ENCODE assay signal across 1 cellular context in genomic region chr16:20803561-20804214, GRCh38.
TF ChIP-seq lines count a peak whose summit lies in the region.

No MANE protein-coding gene starts in this region.

TF ChIP-seq in HepG2, 621 proteins besides CTCF, POLR2A, EP300 and RAD21 (continues in another document):
- no peak for TF ChIP-seq MYPOP (CRISPR knock-in tag; IDR thresholded peaks at IDR 0.05)
- TF ChIP-seq CEBPG (CRISPR knock-in tag; IDR thresholded peaks at IDR 0.05): peak; percentile 93
- TF ChIP-seq ZHX1 (CRISPR knock-in tag; IDR thresholded peaks at IDR 0.05; ENCODE audit: low read depth): 0 out of 2 replicates have a peak, but pooled peaks have one; percentile 52
- TF ChIP-seq FOXP1 (IDR thresholded peaks at IDR 0.05): no peak
- peak; percentile 86; the same call in 1 of the 2 replicates for TF ChIP-seq FOXP1 (CRISPR knock-in tag; IDR thresholded peaks at IDR 0.05)
- TF ChIP-seq SOX6 (IDR thresholded peaks at IDR 0.05): no peak
- TF ChIP-seq SOX6 (CRISPR knock-in tag; IDR thresholded peaks at IDR 0.05): peak; percentile 91
- TF ChIP-seq SNRNP70 (IDR thresholded peaks at IDR 0.05; ENCODE audit: low read depth, low read length): no peak
- 0 out of 2 replicates have a peak, but pooled peaks have one; percentile 34 for TF ChIP-seq ZBTB43 (CRISPR knock-in tag; conservative IDR thresholded peaks at IDR 0.05)
- no peak for TF ChIP-seq SIN3B (IDR thresholded peaks at IDR 0.05; ENCODE audit: low read length)
- peak; percentile 47; the same call in 1 of the 2 replicates for TF ChIP-seq TSC22D2 (CRISPR knock-in tag; IDR thresholded peaks at IDR 0.05; ENCODE audit: borderline replicate concordance)
- TF ChIP-seq CSRNP2 (CRISPR knock-in tag; conservative IDR thresholded peaks at IDR 0.05; ENCODE audit: low read depth): no peak
- peak; percentile 46; the same call in 1 of the 2 replicates for TF ChIP-seq ZSCAN25 (CRISPR knock-in tag; IDR thresholded peaks at IDR 0.05)
- TF ChIP-seq ZNF788 (CRISPR knock-in tag; IDR thresholded peaks at IDR 0.05; ENCODE audit: borderline replicate concordance): peak; percentile 79; the same call in 1 of the 2 replicates
- no peak for TF ChIP-seq ZNF34 (CRISPR knock-in tag; IDR thresholded peaks at IDR 0.05; ENCODE audit: borderline replicate concordance)
- peak; percentile 62; the same call in 1 of the 2 replicates for TF ChIP-seq ZNF546 (CRISPR knock-in tag; conservative IDR thresholded peaks at IDR 0.05)
- TF ChIP-seq NFIC (IDR thresholded peaks at IDR 0.05; ENCODE audit: low read length): peak; percentile 78; the same call in 1 of the 2 replicates
- TF ChIP-seq TP53 (CRISPR knock-in tag; conservative IDR thresholded peaks at IDR 0.05): 0 out of 2 replicates have a peak, but pooled peaks have one; percentile 8
- peak; percentile 51; the same call in 1 of the 2 replicates for TF ChIP-seq FOXA3 (CRISPR knock-in tag; IDR thresholded peaks at IDR 0.05)
- no peak for TF ChIP-seq MAZ (IDR thresholded peaks at IDR 0.05; ENCODE audit: borderline replicate concordance, low read depth, low read length)
- TF ChIP-seq MAZ (CRISPR knock-in tag; IDR thresholded peaks at IDR 0.05; ENCODE audit: low read depth): peak; percentile 47; the same call in 1 of the 2 replicates
- TF ChIP-seq FOXO1 (CRISPR knock-in tag; IDR thresholded peaks at IDR 0.05): peak; percentile 57; the same call in 1 of the 2 replicates
- TF ChIP-seq ZNF792 (CRISPR knock-in tag; IDR thresholded peaks at IDR 0.05): 0 out of 2 replicates have a peak, but pooled peaks have one; percentile 65
- peak; percentile 37 for TF ChIP-seq GATAD2A (CRISPR knock-in tag; IDR thresholded peaks at IDR 0.05)
- TF ChIP-seq SNAPC2 (CRISPR knock-in tag; IDR thresholded peaks at IDR 0.05): peak; percentile 81; the same call in 1 of the 2 replicates
- TF ChIP-seq NFE2 (CRISPR knock-in tag; IDR thresholded peaks at IDR 0.05): no peak
- no peak for TF ChIP-seq MTA3 (CRISPR knock-in tag; IDR thresholded peaks at IDR 0.05)
- peak; percentile 84; the same call in 1 of the 2 replicates for TF ChIP-seq SNAPC5 (CRISPR knock-in tag; IDR thresholded peaks at IDR 0.05; ENCODE audit: borderline replicate concordance)
- peak; percentile 81; the same call in 1 of the 2 replicates for TF ChIP-seq ZNF414 (CRISPR knock-in tag; IDR thresholded peaks at IDR 0.05)
- no peak for TF ChIP-seq RFX3 (CRISPR knock-in tag; IDR thresholded peaks at IDR 0.05)
- peak; percentile 37; the same call in 1 of the 2 replicates for TF ChIP-seq ELF3 (CRISPR knock-in tag; IDR thresholded peaks at IDR 0.05)
- TF ChIP-seq ZBTB14 (CRISPR knock-in tag; IDR thresholded peaks at IDR 0.05): no peak
- TF ChIP-seq ZNF570 (CRISPR knock-in tag; IDR thresholded peaks at IDR 0.05; ENCODE audit: borderline replicate concordance): no peak
- 0 out of 2 replicates have a peak, but pooled peaks have one; percentile 37 for TF ChIP-seq ZNF232 (CRISPR knock-in tag; IDR thresholded peaks at IDR 0.05; ENCODE audit: borderline replicate concordance)
- TF ChIP-seq CSRNP1 (CRISPR knock-in tag; IDR thresholded peaks at IDR 0.05): peak; percentile 87
- 0 out of 2 replicates have a peak, but pooled peaks have one; percentile 58 for TF ChIP-seq ZNF501 (CRISPR knock-in tag; IDR thresholded peaks at IDR 0.05)
- peak; percentile 60; the same call in 1 of the 2 replicates for TF ChIP-seq KLF11 (CRISPR knock-in tag; IDR thresholded peaks at IDR 0.05)
- TF ChIP-seq NCOA2 (CRISPR knock-in tag; IDR thresholded peaks at IDR 0.05): peak; percentile 50; the same call in 1 of the 2 replicates
- peak; percentile 48; the same call in 1 of the 2 replicates for TF ChIP-seq ZNF33B (CRISPR knock-in tag; IDR thresholded peaks at IDR 0.05)
- peak; percentile 64; the same call in 1 of the 2 replicates for TF ChIP-seq ZBTB7A (CRISPR knock-in tag; IDR thresholded peaks at IDR 0.05)
- TF ChIP-seq SP5 (CRISPR knock-in tag; IDR thresholded peaks at IDR 0.05; ENCODE audit: borderline replicate concordance, low read depth): no peak
- no peak for TF ChIP-seq CEBPZ (IDR thresholded peaks at IDR 0.05; ENCODE audit: low read length)
- TF ChIP-seq GMEB1 (CRISPR knock-in tag; IDR thresholded peaks at IDR 0.05; ENCODE audit: borderline replicate concordance): peak; percentile 48; the same call in 1 of the 2 replicates
- TF ChIP-seq PRPF4 (IDR thresholded peaks at IDR 0.05; ENCODE audit: low read depth, low read length, poor library complexity, severe bottlenecking): no peak
- TF ChIP-seq ZBTB39 (CRISPR knock-in tag; IDR thresholded peaks at IDR 0.05): 0 out of 2 replicates have a peak, but pooled peaks have one; percentile 71
- peak; percentile 84; the same call in 1 of the 2 replicates for TF ChIP-seq ZNF230 (CRISPR knock-in tag; IDR thresholded peaks at IDR 0.05)
